Comparison of ENCODE assay signal across 1 cellular context in the genomic region with DNA sequence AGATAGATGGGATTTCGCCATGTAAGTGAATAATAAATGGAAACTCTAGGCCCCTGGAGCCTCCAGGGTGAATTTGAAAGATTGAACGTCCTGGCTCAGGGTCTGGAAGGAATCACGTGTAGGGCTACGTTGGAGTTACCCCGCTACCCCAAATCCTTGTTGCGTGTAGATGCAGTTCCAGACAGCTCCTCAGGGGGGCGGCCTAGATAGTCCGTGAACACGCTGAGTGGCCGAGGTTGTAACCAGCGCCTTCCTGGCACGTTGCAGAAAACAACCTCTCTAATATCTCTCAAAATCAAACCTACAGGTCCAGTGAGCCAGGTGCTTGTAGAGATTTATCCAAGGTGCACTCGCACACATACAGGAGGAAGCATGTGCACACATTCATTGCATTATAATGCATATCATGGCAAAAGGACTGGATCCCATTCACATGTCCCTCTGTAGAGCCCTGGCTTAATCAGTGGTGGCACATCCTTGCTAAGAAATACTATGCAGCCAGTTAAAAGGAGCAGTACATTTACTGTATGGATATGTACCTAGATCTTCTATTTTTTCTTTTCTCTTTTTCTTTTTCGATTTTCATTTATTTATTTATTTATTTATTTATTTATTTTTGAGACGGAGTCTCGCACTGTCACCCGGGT.
TF ChIP-seq lines count a peak whose summit lies in the region.

No MANE protein-coding gene starts in this region.

TF ChIP-seq in HepG2, 621 proteins besides CTCF, POLR2A, EP300 and RAD21 (continued from another document and continues in another):
- TF ChIP-seq, protein P1, sequence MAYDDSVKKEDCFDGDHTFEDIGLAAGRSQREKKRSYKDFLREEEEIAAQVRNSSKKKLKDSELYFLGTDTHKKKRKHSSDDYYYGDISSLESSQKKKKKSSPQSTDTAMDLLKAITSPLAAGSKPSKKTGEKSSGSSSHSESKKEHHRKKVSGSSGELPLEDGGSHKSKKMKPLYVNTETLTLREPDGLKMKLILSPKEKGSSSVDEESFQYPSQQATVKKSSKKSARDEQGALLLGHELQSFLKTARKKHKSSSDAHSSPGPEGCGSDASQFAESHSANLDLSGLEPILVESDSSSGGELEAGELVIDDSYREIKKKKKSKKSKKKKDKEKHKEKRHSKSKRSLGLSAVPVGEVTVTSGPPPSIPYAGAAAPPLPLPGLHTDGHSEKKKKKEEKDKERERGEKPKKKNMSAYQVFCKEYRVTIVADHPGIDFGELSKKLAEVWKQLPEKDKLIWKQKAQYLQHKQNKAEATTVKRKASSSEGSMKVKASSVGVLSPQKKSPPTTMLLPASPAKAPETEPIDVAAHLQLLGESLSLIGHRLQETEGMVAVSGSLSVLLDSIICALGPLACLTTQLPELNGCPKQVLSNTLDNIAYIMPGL (CRISPR knock-in tag; IDR thresholded peaks at IDR 0.05; ENCODE audit: borderline replicate concordance in 1 of 2, low read depth in 1 of 2) = peak; percentile 56 to 81; a peak in 3 of 4 replicates
- TF ChIP-seq TSC22D2 (CRISPR knock-in tag; IDR thresholded peaks at IDR 0.05; ENCODE audit: borderline replicate concordance) (no peak), KDM3A (CRISPR knock-in tag; IDR thresholded peaks at IDR 0.05; ENCODE audit: low read depth) (no peak), ZNF761 (CRISPR knock-in tag; conservative IDR thresholded peaks at IDR 0.05) (no peak), FOSL2 (CRISPR knock-in tag; IDR thresholded peaks at IDR 0.05) (0 out of 2 replicates have a peak, but pooled peaks have one; percentile 5), ZNF780A (CRISPR knock-in tag; IDR thresholded peaks at IDR 0.05) (no peak), ZMYM2 (CRISPR knock-in tag; IDR thresholded peaks at IDR 0.05) (0 out of 2 replicates have a peak, but pooled peaks have one; percentile 34), IKZF4 (CRISPR knock-in tag; IDR thresholded peaks at IDR 0.05; ENCODE audit: borderline replicate concordance, low read depth, not compliant biosample characterization) (no peak), XRCC5 (optimal IDR thresholded peaks at IDR 0.05; ENCODE audit: low read length) (peak; percentile 70), MZF1 (CRISPR knock-in tag; IDR thresholded peaks at IDR 0.05; ENCODE audit: borderline replicate concordance) (no peak), IRF2 (CRISPR knock-in tag; IDR thresholded peaks at IDR 0.05) (no peak), FOXC1 (CRISPR knock-in tag; IDR thresholded peaks at IDR 0.05; ENCODE audit: borderline replicate concordance) (no peak), ATF1 (CRISPR knock-in tag; IDR thresholded peaks at IDR 0.05) (no peak), NPAS2 (CRISPR knock-in tag; IDR thresholded peaks at IDR 0.05; ENCODE audit: borderline replicate concordance) (no peak), ZNF33A (CRISPR knock-in tag; IDR thresholded peaks at IDR 0.05; ENCODE audit: borderline replicate concordance) (no peak), ZNF841 (CRISPR knock-in tag; IDR thresholded peaks at IDR 0.05; ENCODE audit: borderline replicate concordance) (no peak), EZH2 (conservative IDR thresholded peaks at IDR 0.05; ENCODE audit: low read depth, low read length) (no peak), ZNF225 (CRISPR knock-in tag; IDR thresholded peaks at IDR 0.05) (no peak), ZNF724P (CRISPR knock-in tag; IDR thresholded peaks at IDR 0.05; ENCODE audit: borderline replicate concordance) (no peak), ZNF720 (CRISPR knock-in tag; IDR thresholded peaks at IDR 0.05) (no peak), RBM39 (IDR thresholded peaks at IDR 0.05; ENCODE audit: low read depth, low read length, poor library complexity, severe bottlenecking) (no peak)
- TF ChIP-seq, protein P2, sequence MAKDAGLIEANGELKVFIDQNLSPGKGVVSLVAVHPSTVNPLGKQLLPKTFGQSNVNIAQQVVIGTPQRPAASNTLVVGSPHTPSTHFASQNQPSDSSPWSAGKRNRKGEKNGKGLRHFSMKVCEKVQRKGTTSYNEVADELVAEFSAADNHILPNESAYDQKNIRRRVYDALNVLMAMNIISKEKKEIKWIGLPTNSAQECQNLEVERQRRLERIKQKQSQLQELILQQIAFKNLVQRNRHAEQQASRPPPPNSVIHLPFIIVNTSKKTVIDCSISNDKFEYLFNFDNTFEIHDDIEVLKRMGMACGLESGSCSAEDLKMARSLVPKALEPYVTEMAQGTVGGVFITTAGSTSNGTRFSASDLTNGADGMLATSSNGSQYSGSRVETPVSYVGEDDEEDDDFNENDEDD (CRISPR knock-in tag; IDR thresholded peaks at IDR 0.05; ENCODE audit: borderline replicate concordance) = 0 out of 2 replicates have a peak, but pooled peaks have one; percentile 31
- TF ChIP-seq, protein P3, sequence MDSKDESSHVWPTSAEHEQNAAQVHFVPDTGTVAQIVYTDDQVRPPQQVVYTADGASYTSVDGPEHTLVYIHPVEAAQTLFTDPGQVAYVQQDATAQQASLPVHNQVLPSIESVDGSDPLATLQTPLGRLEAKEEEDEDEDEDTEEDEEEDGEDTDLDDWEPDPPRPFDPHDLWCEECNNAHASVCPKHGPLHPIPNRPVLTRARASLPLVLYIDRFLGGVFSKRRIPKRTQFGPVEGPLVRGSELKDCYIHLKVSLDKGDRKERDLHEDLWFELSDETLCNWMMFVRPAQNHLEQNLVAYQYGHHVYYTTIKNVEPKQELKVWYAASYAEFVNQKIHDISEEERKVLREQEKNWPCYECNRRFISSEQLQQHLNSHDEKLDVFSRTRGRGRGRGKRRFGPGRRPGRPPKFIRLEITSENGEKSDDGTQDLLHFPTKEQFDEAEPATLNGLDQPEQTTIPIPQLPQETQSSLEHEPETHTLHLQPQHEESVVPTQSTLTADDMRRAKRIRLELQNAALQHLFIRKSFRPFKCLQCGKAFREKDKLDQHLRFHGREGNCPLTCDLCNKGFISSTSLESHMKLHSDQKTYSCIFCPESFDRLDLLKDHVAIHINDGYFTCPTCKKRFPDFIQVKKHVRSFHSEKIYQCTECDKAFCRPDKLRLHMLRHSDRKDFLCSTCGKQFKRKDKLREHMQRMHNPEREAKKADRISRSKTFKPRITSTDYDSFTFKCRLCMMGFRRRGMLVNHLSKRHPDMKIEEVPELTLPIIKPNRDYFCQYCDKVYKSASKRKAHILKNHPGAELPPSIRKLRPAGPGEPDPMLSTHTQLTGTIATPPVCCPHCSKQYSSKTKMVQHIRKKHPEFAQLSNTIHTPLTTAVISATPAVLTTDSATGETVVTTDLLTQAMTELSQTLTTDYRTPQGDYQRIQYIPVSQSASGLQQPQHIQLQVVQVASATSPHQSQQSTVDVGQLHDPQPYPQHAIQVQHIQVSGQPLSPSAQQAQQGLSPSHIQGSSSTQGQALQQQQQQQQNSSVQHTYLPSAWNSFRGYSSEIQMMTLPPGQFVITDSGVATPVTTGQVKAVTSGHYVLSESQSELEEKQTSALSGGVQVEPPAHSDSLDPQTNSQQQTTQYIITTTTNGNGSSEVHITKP (CRISPR knock-in tag; IDR thresholded peaks at IDR 0.05; ENCODE audit: low read depth) = no peak
- TF ChIP-seq, protein P4, sequence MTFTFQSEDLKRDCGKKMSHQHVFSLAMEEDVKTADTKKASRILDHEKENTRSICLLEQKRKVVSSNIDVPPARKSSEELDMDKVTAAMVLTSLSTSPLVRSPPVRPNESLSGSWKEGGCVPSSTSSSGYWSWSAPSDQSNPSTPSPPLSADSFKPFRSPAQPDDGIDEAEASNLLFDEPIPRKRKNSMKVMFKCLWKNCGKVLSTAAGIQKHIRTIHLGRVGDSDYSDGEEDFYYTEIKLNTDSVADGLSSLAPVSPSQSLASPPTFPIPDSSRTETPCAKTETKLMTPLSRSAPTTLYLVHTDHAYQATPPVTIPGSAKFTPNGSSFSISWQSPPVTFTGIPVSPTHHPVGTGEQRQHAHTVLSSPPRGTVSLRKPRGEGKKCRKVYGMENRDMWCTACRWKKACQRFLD (CRISPR knock-in tag; IDR thresholded peaks at IDR 0.05; ENCODE audit: borderline replicate concordance) = no peak
- TF ChIP-seq, protein P5, sequence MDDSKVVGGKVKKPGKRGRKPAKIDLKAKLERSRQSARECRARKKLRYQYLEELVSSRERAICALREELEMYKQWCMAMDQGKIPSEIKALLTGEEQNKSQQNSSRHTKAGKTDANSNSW (CRISPR knock-in tag; IDR thresholded peaks at IDR 0.05; ENCODE audit: borderline replicate concordance) = no peak
- TF ChIP-seq, protein P6, sequence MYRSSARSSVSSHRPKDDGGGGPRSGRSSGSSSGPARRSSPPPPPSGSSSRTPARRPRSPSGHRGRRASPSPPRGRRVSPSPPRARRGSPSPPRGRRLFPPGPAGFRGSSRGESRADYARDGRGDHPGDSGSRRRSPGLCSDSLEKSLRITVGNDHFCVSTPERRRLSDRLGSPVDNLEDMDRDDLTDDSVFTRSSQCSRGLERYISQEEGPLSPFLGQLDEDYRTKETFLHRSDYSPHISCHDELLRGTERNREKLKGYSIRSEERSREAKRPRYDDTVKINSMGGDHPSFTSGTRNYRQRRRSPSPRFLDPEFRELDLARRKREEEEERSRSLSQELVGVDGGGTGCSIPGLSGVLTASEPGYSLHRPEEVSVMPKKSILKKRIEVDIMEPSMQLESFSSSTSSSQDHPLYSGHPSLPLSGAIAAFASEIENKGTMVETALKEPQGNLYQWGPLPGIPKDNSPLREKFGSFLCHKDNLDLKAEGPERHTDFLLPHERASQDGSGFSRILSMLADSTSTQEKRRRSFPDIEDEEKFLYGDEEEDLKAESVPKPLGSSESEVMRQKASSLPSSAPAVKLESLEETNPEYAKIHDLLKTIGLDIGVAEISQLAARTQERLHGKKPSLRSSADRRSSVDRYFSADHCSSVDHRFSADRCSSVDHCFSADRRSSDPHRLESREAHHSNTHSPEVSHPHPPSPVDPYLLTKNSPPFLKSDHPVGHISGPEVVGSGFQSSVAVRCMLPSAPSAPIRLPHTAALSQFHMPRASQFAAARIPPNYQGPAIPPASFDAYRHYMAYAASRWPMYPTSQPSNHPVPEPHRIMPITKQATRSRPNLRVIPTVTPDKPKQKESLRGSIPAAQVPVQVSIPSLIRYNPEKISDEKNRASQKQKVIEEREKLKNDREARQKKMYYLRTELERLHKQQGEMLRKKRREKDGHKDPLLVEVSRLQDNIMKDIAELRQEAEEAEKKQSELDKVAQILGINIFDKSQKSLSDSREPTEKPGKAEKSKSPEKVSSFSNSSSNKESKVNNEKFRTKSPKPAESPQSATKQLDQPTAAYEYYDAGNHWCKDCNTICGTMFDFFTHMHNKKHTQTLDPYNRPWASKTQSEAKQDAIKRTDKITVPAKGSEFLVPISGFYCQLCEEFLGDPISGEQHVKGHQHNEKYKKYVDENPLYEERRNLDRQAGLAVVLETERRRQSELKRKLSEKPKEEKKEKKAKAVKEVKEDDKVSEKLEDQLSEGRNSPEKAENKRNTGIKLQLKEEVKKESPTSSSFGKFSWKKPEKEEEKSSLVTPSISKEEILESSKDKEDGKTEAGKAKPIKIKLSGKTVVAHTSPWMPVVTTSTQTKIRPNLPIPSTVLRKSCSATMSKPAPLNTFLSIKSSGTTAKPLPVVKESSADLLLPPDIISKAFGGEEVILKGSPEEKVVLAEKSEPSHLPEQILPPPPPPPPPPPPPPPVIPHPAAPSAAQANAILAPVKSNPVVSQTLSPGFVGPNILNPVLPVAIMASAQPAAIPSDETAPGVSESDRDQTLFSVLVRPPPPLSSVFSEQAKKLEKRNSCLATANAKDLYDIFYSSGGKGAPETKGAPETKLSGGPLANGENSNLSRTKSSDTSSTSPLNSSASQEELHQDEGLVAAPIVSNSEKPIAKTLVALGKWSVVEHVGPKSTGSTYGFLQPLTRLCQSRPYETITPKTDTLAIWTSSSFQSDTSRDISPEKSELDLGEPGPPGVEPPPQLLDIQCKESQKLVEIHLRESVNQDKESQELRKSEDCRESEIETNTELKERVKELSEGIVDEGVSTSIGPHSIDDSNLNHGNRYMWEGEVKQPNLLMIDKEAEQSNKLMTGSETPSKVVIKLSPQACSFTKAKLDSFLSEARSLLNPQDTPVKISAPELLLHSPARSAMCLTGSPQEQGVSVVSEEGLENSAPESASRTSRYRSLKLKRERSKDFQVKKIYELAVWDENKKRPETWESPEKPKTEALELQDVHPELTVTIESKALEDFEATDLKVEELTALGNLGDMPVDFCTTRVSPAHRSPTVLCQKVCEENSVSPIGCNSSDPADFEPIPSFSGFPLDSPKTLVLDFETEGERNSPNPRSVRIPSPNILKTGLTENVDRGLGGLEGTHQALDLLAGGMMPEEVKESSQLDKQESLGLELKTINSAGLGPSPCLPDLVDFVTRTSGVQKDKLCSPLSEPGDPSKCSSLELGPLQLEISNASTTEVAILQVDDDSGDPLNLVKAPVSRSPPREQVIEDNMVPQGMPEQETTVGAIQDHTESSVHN (CRISPR knock-in tag; IDR thresholded peaks at IDR 0.05) = no peak
- TF ChIP-seq, protein P7, sequence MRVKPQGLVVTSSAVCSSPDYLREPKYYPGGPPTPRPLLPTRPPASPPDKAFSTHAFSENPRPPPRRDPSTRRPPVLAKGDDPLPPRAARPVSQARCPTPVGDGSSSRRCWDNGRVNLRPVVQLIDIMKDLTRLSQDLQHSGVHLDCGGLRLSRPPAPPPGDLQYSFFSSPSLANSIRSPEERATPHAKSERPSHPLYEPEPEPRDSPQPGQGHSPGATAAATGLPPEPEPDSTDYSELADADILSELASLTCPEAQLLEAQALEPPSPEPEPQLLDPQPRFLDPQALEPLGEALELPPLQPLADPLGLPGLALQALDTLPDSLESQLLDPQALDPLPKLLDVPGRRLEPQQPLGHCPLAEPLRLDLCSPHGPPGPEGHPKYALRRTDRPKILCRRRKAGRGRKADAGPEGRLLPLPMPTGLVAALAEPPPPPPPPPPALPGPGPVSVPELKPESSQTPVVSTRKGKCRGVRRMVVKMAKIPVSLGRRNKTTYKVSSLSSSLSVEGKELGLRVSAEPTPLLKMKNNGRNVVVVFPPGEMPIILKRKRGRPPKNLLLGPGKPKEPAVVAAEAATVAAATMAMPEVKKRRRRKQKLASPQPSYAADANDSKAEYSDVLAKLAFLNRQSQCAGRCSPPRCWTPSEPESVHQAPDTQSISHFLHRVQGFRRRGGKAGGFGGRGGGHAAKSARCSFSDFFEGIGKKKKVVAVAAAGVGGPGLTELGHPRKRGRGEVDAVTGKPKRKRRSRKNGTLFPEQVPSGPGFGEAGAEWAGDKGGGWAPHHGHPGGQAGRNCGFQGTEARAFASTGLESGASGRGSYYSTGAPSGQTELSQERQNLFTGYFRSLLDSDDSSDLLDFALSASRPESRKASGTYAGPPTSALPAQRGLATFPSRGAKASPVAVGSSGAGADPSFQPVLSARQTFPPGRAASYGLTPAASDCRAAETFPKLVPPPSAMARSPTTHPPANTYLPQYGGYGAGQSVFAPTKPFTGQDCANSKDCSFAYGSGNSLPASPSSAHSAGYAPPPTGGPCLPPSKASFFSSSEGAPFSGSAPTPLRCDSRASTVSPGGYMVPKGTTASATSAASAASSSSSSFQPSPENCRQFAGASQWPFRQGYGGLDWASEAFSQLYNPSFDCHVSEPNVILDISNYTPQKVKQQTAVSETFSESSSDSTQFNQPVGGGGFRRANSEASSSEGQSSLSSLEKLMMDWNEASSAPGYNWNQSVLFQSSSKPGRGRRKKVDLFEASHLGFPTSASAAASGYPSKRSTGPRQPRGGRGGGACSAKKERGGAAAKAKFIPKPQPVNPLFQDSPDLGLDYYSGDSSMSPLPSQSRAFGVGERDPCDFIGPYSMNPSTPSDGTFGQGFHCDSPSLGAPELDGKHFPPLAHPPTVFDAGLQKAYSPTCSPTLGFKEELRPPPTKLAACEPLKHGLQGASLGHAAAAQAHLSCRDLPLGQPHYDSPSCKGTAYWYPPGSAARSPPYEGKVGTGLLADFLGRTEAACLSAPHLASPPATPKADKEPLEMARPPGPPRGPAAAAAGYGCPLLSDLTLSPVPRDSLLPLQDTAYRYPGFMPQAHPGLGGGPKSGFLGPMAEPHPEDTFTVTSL (CRISPR knock-in tag; IDR thresholded peaks at IDR 0.05; ENCODE audit: borderline replicate concordance) = no peak
- TF ChIP-seq, protein P8, sequence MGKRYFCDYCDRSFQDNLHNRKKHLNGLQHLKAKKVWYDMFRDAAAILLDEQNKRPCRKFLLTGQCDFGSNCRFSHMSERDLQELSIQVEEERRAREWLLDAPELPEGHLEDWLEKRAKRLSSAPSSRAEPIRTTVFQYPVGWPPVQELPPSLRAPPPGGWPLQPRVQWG (CRISPR knock-in tag; IDR thresholded peaks at IDR 0.05; ENCODE audit: borderline replicate concordance, low read depth) = no peak
